Comparison of ENCODE assay signal across 15 cellular contexts in the genomic region with DNA sequence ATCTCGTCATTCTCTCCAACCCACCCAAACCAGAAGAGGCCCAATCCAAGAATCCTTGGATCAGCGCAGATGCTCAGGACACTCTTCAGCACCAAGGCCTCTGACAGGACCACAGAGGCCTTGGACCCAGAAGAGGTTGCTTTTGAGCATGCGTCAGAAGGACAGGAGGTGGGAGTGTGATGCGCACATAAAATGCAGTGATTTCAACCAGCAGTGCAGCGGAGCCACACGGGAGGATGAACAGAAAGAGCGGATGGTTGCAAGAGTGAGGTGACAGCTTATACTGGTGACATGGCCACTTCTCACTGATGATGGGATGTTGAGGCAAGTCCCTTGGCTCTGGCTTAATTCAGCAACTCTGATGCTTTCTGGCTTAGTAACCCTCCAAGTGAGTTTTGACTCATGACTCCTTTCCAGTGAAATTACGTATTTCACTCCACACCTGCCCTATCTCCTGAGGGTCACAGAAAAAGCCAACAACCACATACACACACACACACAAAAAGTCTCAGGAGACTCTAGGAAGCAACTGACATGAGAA. TPM values are rescaled to one million over a fixed set of nuclear protein-coding genes. Genes with fewer than 3 reads are reported as not detected.
DNase-seq lines count a peak whose midpoint lies in the region; ATAC-seq and TF ChIP-seq lines count a peak whose summit lies in the region.
"Had no signal": no experiment of that assay in that cellular context is flagged by ENCODE, and none has a peak within 500 bp of the region (broad histone marks: within the 10 kb centered on the region; RNA-seq: fewer than 3 reads in every experiment).

No MANE protein-coding gene starts in this region.

- H3K27me3 Mint-ChIP-seq in nephron (ENCODE audit: low read depth) = no peaks in the 10 kb centered on the region
- H3K27me3 Mint-ChIP-seq: activated naive CD8-positive, alpha-beta T cell; memory B cell had no signal

- no peak for ATAC-seq in thoracic aorta (ENCODE audit: insufficient number of reproducible peaks, low FRiP score, low read depth)

- peak overlapping the region; percentile 95 for H3K27ac ChIP-seq in cingulate gyrus (ENCODE audit: low read depth, low read length)
- H3K27ac ChIP-seq in thoracic aorta = peak overlapping the region; percentile 19 to 60
- H3K27ac ChIP-seq: neutrophil had no signal

- DNase-seq in activated CD8-positive, alpha-beta memory T cell treated with anti-CD3 and anti-CD28 coated beads for 24 hours = peak; percentile 42
- no peak for DNase-seq in activated CD8-positive, alpha-beta memory T cell treated with anti-CD3 and anti-CD28 coated beads, Interleukin-2, amount 50 U/mL, for 4 hours
- DNase-seq in thoracic aorta (ENCODE audit: low spot score) (no peak), NCI-H2227 (lab: John Stamatoyannopoulos, UW; ENCODE audit: unreplicated experiment) (no peak)
- no peak for DNase-seq in activated effector memory CD4-positive, alpha-beta T cell treated with anti-CD3 and anti-CD28 coated beads, Interleukin-2, amount 50 U/mL, for 16 hours
- DNase-seq in stimulated activated CD4-positive, alpha-beta T cell treated with anti-CD3 and anti-CD28 coated beads, Interleukin-4, amount 100 ng/mL, for 4 hours = no peak
- DNase-seq: activated CD4-positive, alpha-beta T cell treated with anti-CD3 and anti-CD28 coated beads, Interleukin-2, amount 50 U/mL, for 48 hours; COR-L47; NCI-H82; stimulated activated CD8-positive, alpha-beta memory T cell treated with anti-CD3 and anti-CD28 coated beads, Interleukin-4, amount 100 ng/mL, for 48 hours had no signal

- no peaks in the 10 kb centered on the region for H3K9me3 ChIP-seq in thoracic aorta
- H3K9me3 ChIP-seq: neutrophil had no signal

- peak overlapping the region in 1 of 3 experiments; percentile 64 for H3K4me3 Mint-ChIP-seq in nephron
- H3K4me3 Mint-ChIP-seq: activated naive CD8-positive, alpha-beta T cell; memory B cell had no signal

- H3K36me3 Mint-ChIP-seq in nephron (ENCODE audit: low read depth) = peaks cover 25% of the 10 kb centered on the region
- H3K36me3 Mint-ChIP-seq: activated naive CD8-positive, alpha-beta T cell had no signal

- H3K4me3 ChIP-seq in thoracic aorta = no peak overlapping the region

- no peaks in the 10 kb centered on the region for H3K36me3 ChIP-seq in thoracic aorta

- H3K27me3 ChIP-seq in thoracic aorta (replicated peaks; ENCODE audit: insufficient read depth) = no peaks in the 10 kb centered on the region
- H3K27me3 ChIP-seq: neutrophil had no signal

- H3K4me1 ChIP-seq in thoracic aorta (ENCODE audit: control insufficient read depth in 1 of 2, low read depth in 2 of 2) = peaks cover 24 to 73% of the 10 kb centered on the region in 2 donors

- H3K27ac Mint-ChIP-seq in nephron = peak overlapping the region; percentile 65 to 99 (median 96)
- H3K27ac Mint-ChIP-seq: activated naive CD8-positive, alpha-beta T cell; memory B cell had no signal

- no peak for TF ChIP-seq CTCF in nephron (IDR thresholded peaks at IDR 0.05; ENCODE audit: unreplicated experiment in 3 of 3)
- no peak for TF ChIP-seq CTCF in thoracic aorta (IDR thresholded peaks at IDR 0.05)

- peaks cover 89% of the 10 kb centered on the region for H3K4me1 Mint-ChIP-seq in nephron
- H3K4me1 Mint-ChIP-seq: memory B cell had no signal

- no peaks in the 10 kb centered on the region for H3K9me3 Mint-ChIP-seq in nephron
- H3K9me3 Mint-ChIP-seq: memory B cell had no signal

RNA-seq across cellular contexts. Expression of gene ERN1, which starts 25.2 kb away (rescaled TPM):
- 10 to 100 TPM; 13.0 to 22.7 TPM for total RNA-seq in thoracic aorta
